9 cellular contexts compared by ENCODE assay signal in genomic region chr14:33676135-33676566, GRCh38.
DNase-seq lines count a peak whose midpoint lies in the region; ATAC-seq and TF ChIP-seq lines count a peak whose summit lies in the region.
"Had no signal": no experiment of that assay in that cellular context is flagged by ENCODE, and none has a peak within 500 bp of the region (broad histone marks: within the 10 kb centered on the region; RNA-seq: fewer than 3 reads in every experiment).

No MANE protein-coding gene starts in this region.

- H3K27ac Mint-ChIP-seq in naive thymus-derived CD4-positive, alpha-beta T cell: no peak overlapping the region
- H3K27ac Mint-ChIP-seq: stimulated activated naive B cell treated with anti-CD40 and anti-IgM and Interleukin-4, amounts not matched to agents 10 μg/mL and 1 μg/mL and 100 μg/mL, for 72 hours had no signal

- 27 to 48% (median 39%) methylated on average over 6 to 7 of the region's 7 CpGs for WGBS in stomach, 5 donors

- peak; percentile 56 for TF ChIP-seq CTCF in AG09309 (IDR thresholded peaks at IDR 0.05; ENCODE audit: control insufficient read depth, insufficient read depth, low read depth, low read length, missing control alignments)
- peak; percentile 77 for TF ChIP-seq CTCF in choroid plexus epithelial cell (conservative IDR thresholded peaks at IDR 0.05; ENCODE audit: low read depth, low read length)
- TF ChIP-seq CTCF in stomach (IDR thresholded peaks at IDR 0.05): peak in 1 of 7 experiments; percentile 14

- H3K36me3 ChIP-seq in stomach: no peaks in the 10 kb centered on the region
- no peaks in the 10 kb centered on the region for H3K36me3 ChIP-seq in naive thymus-derived CD4-positive, alpha-beta T cell (ENCODE audit: control insufficient read depth in 2 of 3, insufficient read depth in 3 of 3, low read length in 3 of 3)

- H3K4me1 Mint-ChIP-seq in naive thymus-derived CD4-positive, alpha-beta T cell: no peaks in the 10 kb centered on the region
- H3K4me1 Mint-ChIP-seq: stimulated activated naive B cell treated with anti-CD40 and anti-IgM and Interleukin-4, amounts not matched to agents 10 μg/mL and 1 μg/mL and 100 μg/mL, for 72 hours had no signal

- H3K36me3 Mint-ChIP-seq in naive thymus-derived CD4-positive, alpha-beta T cell: no peaks in the 10 kb centered on the region
- H3K36me3 Mint-ChIP-seq: stimulated activated naive B cell treated with anti-CD40 and anti-IgM and Interleukin-4, amounts not matched to agents 10 μg/mL and 1 μg/mL and 100 μg/mL, for 72 hours had no signal

- H3K4me3 ChIP-seq in AG09309 (ENCODE audit: control insufficient read depth, low read depth, low read length) (no peak overlapping the region), choroid plexus epithelial cell (ENCODE audit: low read depth, low read length) (peak overlapping the region; percentile 38), stomach (no peak overlapping the region)
- H3K4me3 ChIP-seq in naive thymus-derived CD4-positive, alpha-beta T cell (ENCODE audit: low read length): no peak overlapping the region

- peak overlapping the region in 1 of 10 donors; percentile 21 for H3K4me3 Mint-ChIP-seq in naive thymus-derived CD4-positive, alpha-beta T cell
- H3K4me3 Mint-ChIP-seq: stimulated activated naive B cell treated with anti-CD40 and anti-IgM and Interleukin-4, amounts not matched to agents 10 μg/mL and 1 μg/mL and 100 μg/mL, for 72 hours had no signal

- no peak for DNase-seq in AG09309 (ENCODE audit: low read depth)
- DNase-seq in NCI-H526 (lab: John Stamatoyannopoulos, UW): peak; percentile 66 to 88
- DNase-seq in choroid plexus epithelial cell (ENCODE audit: low read depth): peak; percentile 81
- DNase-seq in lung microvascular endothelial cell (ENCODE audit: low read depth in 2 of 2): peak; percentile 20 to 28
- no peak for DNase-seq in cerebellar nuclear complex (lab: John Stamatoyannopoulos, UW)
- no peak for DNase-seq in stomach
- DNase-seq in naive thymus-derived CD4-positive, alpha-beta T cell: no peak
- DNase-seq: stimulated activated naive B cell treated with anti-CD40 and anti-IgM and Interleukin-4, amounts not matched to agents 10 μg/mL and 1 μg/mL and 100 μg/mL, for 72 hours had no signal

- TF ChIP-seq POLR2A in stomach (IDR thresholded peaks at IDR 0.05): no peak

- H3K27ac ChIP-seq in stomach: no peak overlapping the region
- H3K27ac ChIP-seq in naive thymus-derived CD4-positive, alpha-beta T cell (ENCODE audit: low read depth, low read length): no peak overlapping the region

- ATAC-seq in GM21367 (IDR thresholded peaks at IDR 0.05; ENCODE audit: unreplicated experiment): peak; percentile 86
- no peak for ATAC-seq in naive thymus-derived CD4-positive, alpha-beta T cell

- H3K9me3 Mint-ChIP-seq in naive thymus-derived CD4-positive, alpha-beta T cell: peaks cover 0 to 2% (median 0%) of the 10 kb centered on the region in 11 donors
- H3K9me3 Mint-ChIP-seq: stimulated activated naive B cell treated with anti-CD40 and anti-IgM and Interleukin-4, amounts not matched to agents 10 μg/mL and 1 μg/mL and 100 μg/mL, for 72 hours had no signal

- H3K27me3 ChIP-seq in stomach: no peaks in the 10 kb centered on the region
- H3K27me3 ChIP-seq in naive thymus-derived CD4-positive, alpha-beta T cell (ENCODE audit: control insufficient read depth in 2 of 2, insufficient read depth in 2 of 2, low read length in 2 of 2): no peaks in the 10 kb centered on the region

- H3K9me3 ChIP-seq in stomach: no peaks in the 10 kb centered on the region
- no peaks in the 10 kb centered on the region for H3K9me3 ChIP-seq in naive thymus-derived CD4-positive, alpha-beta T cell (ENCODE audit: control insufficient read depth in 2 of 3, low read length in 3 of 3)

- H3K4me1 ChIP-seq in stomach: no peaks in the 10 kb centered on the region
- no peaks in the 10 kb centered on the region for H3K4me1 ChIP-seq in naive thymus-derived CD4-positive, alpha-beta T cell (ENCODE audit: control insufficient read depth in 2 of 2, insufficient read depth in 2 of 2, low read length in 2 of 2)

- CTCF ChIA-PET in naive thymus-derived CD4-positive, alpha-beta T cell (lab: Charles Lee): no interaction called here

- POLR2A ChIA-PET in naive thymus-derived CD4-positive, alpha-beta T cell (lab: Charles Lee): no interaction called here

- intact Hi-C loops in stomach (cut with DNase I; ENCODE audit: low total_unique reads): no loop called here
- intact Hi-C loops in naive thymus-derived CD4-positive, alpha-beta T cell (cut with micrococcal nuclease): no loop called here

- peaks cover 2 to 11% (median 7%) of the 10 kb centered on the region in 5 donors for H3K27me3 Mint-ChIP-seq in naive thymus-derived CD4-positive, alpha-beta T cell

- TF ChIP-seq EP300 in stomach (IDR thresholded peaks at IDR 0.05): no peak

Comparison
In these comparisons a context has a peak if more than half of its experiments do, and no peak if none do; other contexts are left out.
1. DNase-seq: peak in NCI-H526 (2 of 2), choroid plexus epithelial cell (single experiment) and lung microvascular endothelial cell (2 of 2); none in AG09309 (single experiment), cerebellar nuclear complex (0 of 2), stomach (single experiment) and naive thymus-derived CD4-positive, alpha-beta T cell (0 of 9).